Comparison of ENCODE assay signal across 9 cellular contexts in genomic region chr21:33544451-33544850, GRCh38. TPM values are rescaled to one million over a fixed set of nuclear protein-coding genes. Genes with fewer than 3 reads are reported as not detected.
DNase-seq lines count a peak whose midpoint lies in the region; ATAC-seq and TF ChIP-seq lines count a peak whose summit lies in the region.
"Had no signal": no experiment of that assay in that cellular context is flagged by ENCODE, and none has a peak within 500 bp of the region (broad histone marks: within the 10 kb centered on the region; RNA-seq: fewer than 3 reads in every experiment).

No MANE protein-coding gene starts in this region.

- intact Hi-C loops in lower leg skin (cut with DNase I; ENCODE audit: low total_unique reads): no loop called here

- no peaks in the 10 kb centered on the region for H3K79me1 ChIP-seq in mesenchymal stem cell (replicated peaks; ENCODE audit: low read length, poor library complexity, severe bottlenecking)

- no peak overlapping the region for H2BK120ac ChIP-seq in mesenchymal stem cell (ENCODE audit: low read depth, low read length)

- no peak overlapping the region for H2BK12ac ChIP-seq in mesenchymal stem cell (ENCODE audit: low read length in 2 of 2)

- no peak for TF ChIP-seq POLR2A in lower leg skin (IDR thresholded peaks at IDR 0.05)

- no peak overlapping the region for H3K23ac ChIP-seq in mesenchymal stem cell (ENCODE audit: low read length in 2 of 2)

- H3K27ac Mint-ChIP-seq in activated naive CD4-positive, alpha-beta T cell treated with anti-CD3 and anti-CD28 coated beads, Interleukin-2, amount 50 U/mL, for 24 hours: peak overlapping the region; percentile 100

- H2BK5ac ChIP-seq in mesenchymal stem cell (ENCODE audit: low read depth, low read length, poor library complexity, severe bottlenecking): no peak overlapping the region

- no peak overlapping the region for H3K4ac ChIP-seq in mesenchymal stem cell (ENCODE audit: low read depth in 1 of 2, low read length in 2 of 2)

- H4K91ac ChIP-seq in mesenchymal stem cell (ENCODE audit: low read length): no peak overlapping the region

- peak overlapping the region; percentile 100 for H3K9ac ChIP-seq in mesenchymal stem cell (ENCODE audit: low read length)

- no peak overlapping the region for H4K8ac ChIP-seq in mesenchymal stem cell (ENCODE audit: low read length)

- in situ Hi-C loops in astrocyte of the spinal cord (cut with HindIII; ENCODE audit: low sequenced_read_pairs): no loop called here

- peak overlapping the region; percentile 43 for H3K4me2 ChIP-seq in mesenchymal stem cell (ENCODE audit: low read length, poor library complexity, severe bottlenecking)

- DNase-seq in activated naive CD4-positive, alpha-beta T cell (lab: John Stamatoyannopoulos, UW): no peak
- DNase-seq in astrocyte of the spinal cord (ENCODE audit: low read depth, low spot score): no peak
- DNase-seq in mesenchymal stem cell: no peak
- no peak for DNase-seq in lower leg skin (ENCODE audit: low spot score in 2 of 2)

- no peak overlapping the region for H2AFZ ChIP-seq in mesenchymal stem cell (ENCODE audit: low read depth, low read length)

- no peak for TF ChIP-seq CTCF in astrocyte of the spinal cord (IDR thresholded peaks at IDR 0.05; ENCODE audit: low read depth, low read length)
- TF ChIP-seq CTCF in lower leg skin (IDR thresholded peaks at IDR 0.05): no peak

- H3K4me1 Mint-ChIP-seq in activated naive CD4-positive, alpha-beta T cell treated with anti-CD3 and anti-CD28 coated beads, Interleukin-2, amount 50 U/mL, for 24 hours: peaks cover 41% of the 10 kb centered on the region

- no peaks in the 10 kb centered on the region for H3K27me3 Mint-ChIP-seq in activated naive CD4-positive, alpha-beta T cell treated with anti-CD3 and anti-CD28 coated beads, Interleukin-2, amount 50 U/mL, for 24 hours

- H3K27me3 ChIP-seq in mesenchymal stem cell (ENCODE audit: control insufficient read depth in 1 of 2, insufficient read depth in 1 of 2, low read length in 2 of 2): no peaks in the 10 kb centered on the region

- H2AK5ac ChIP-seq in mesenchymal stem cell (ENCODE audit: low read length, severe bottlenecking): no peak overlapping the region

- no peaks in the 10 kb centered on the region for H3K9me3 Mint-ChIP-seq in activated naive CD4-positive, alpha-beta T cell treated with anti-CD3 and anti-CD28 coated beads, Interleukin-2, amount 50 U/mL, for 24 hours

- H3K14ac ChIP-seq in mesenchymal stem cell (ENCODE audit: low read length in 2 of 2): no peak overlapping the region

- H3K36me3 ChIP-seq in mesenchymal stem cell (ENCODE audit: control insufficient read depth in 1 of 2, insufficient read depth in 2 of 2, low read depth in 1 of 2, low read length in 2 of 2) (peaks cover 6 to 30% of the 10 kb centered on the region in 2 experiments), urinary bladder (ENCODE audit: insufficient read depth) (no peaks in the 10 kb centered on the region)

- H3K9me3 ChIP-seq in mesenchymal stem cell (ENCODE audit: control insufficient read depth, low read length): no peaks in the 10 kb centered on the region

- H3K36me3 Mint-ChIP-seq in activated naive CD4-positive, alpha-beta T cell treated with anti-CD3 and anti-CD28 coated beads, Interleukin-2, amount 50 U/mL, for 24 hours: peaks cover 13% of the 10 kb centered on the region

- peak overlapping the region; percentile 97 for H3K4me3 Mint-ChIP-seq in activated naive CD4-positive, alpha-beta T cell treated with anti-CD3 and anti-CD28 coated beads, Interleukin-2, amount 50 U/mL, for 24 hours

- no peak for ATAC-seq in GM21723 (IDR thresholded peaks at IDR 0.05; ENCODE audit: unreplicated experiment)
- no peak for ATAC-seq in GM19455 (IDR thresholded peaks at IDR 0.05; ENCODE audit: unreplicated experiment)
- ATAC-seq: activated CD4-positive, CD25-positive, alpha-beta regulatory T cell treated with anti-CD3 and anti-CD28 coated beads, Interleukin-2, amount 50 U/mL, for 24 hours had no signal

- WGBS in mesenchymal stem cell: no CpG with 5 or more reads among the region's 5 CpGs
- 15% methylated on average over 5 of the region's 5 CpGs for WGBS in urinary bladder
- WGBS in lower leg skin, 2 donors: 5 to 7% methylated on average over 5 of the region's 5 CpGs

- H2BK15ac ChIP-seq in mesenchymal stem cell (ENCODE audit: low read depth, poor library complexity, severe bottlenecking): no peak overlapping the region

- H3K18ac ChIP-seq in mesenchymal stem cell (ENCODE audit: low read depth in 1 of 2, low read length in 2 of 2): no peak overlapping the region

- no peak overlapping the region for H3K27ac ChIP-seq in mesenchymal stem cell (ENCODE audit: low read length, poor library complexity, severe bottlenecking)
- H3K27ac ChIP-seq in urinary bladder (ENCODE audit: low read depth): no peak overlapping the region

- H3K4me3 ChIP-seq in astrocyte of the spinal cord (ENCODE audit: low read depth, low read length) (peak overlapping the region; percentile 89), mesenchymal stem cell (ENCODE audit: insufficient read depth in 1 of 2, low read depth in 1 of 2, low read length in 2 of 2) (peak overlapping the region in 1 of 2 experiments; percentile 98), urinary bladder (ENCODE audit: low read depth, low read length) (peak overlapping the region; percentile 77), lower leg skin (ENCODE audit: low read depth, poor library complexity, severe bottlenecking) (no peak overlapping the region)

- H3K4me1 ChIP-seq in mesenchymal stem cell (ENCODE audit: control insufficient read depth, insufficient read depth, low read depth, low read length) (peaks cover 3% of the 10 kb centered on the region), urinary bladder (ENCODE audit: insufficient read depth) (no peaks in the 10 kb centered on the region)

RNA-seq across cellular contexts. Expression of gene SON, which starts 1.6 kb away (rescaled TPM):
- 84.8 TPM for polyA plus RNA-seq in mesenchymal stem cell (2013, experiment 1 of 2)
- 81.3 TPM for polyA plus RNA-seq in mesenchymal stem cell (2013, experiment 2 of 2)
- total RNA-seq in urinary bladder (394 TPM), lower leg skin (100 to 1,000 TPM; 199 to 314 (median 256) TPM)
- 115 TPM for polyA plus RNA-seq in urinary bladder

RNA-seq across cellular contexts. Expression of gene GART, which starts 2.5 kb away (rescaled TPM):
- polyA plus RNA-seq in mesenchymal stem cell (2013, experiment 1 of 2): 37.6 TPM
- polyA plus RNA-seq in mesenchymal stem cell (2013, experiment 2 of 2): 37.6 TPM
- 55.7 TPM for total RNA-seq in urinary bladder
- polyA plus RNA-seq in urinary bladder: 27.3 TPM
- total RNA-seq in lower leg skin: 10 to 100 TPM; 44.8 to 62.4 (median 57.3) TPM

RNA-seq across cellular contexts. Expression of gene DONSON, which starts 44.0 kb away (rescaled TPM):
- polyA plus RNA-seq in mesenchymal stem cell (2013, experiment 1 of 2): 11.2 TPM
- 11.9 TPM for polyA plus RNA-seq in mesenchymal stem cell (2013, experiment 2 of 2)
- total RNA-seq in urinary bladder (28.7 TPM), lower leg skin (10 to 100 TPM in 1 of 4 donors, 1 to 10 TPM in 3; 6.2 to 14.4 (median 7.0) TPM)
- 6.0 TPM for polyA plus RNA-seq in urinary bladder

RNA-seq across cellular contexts. Expression of gene DNAJC28, which starts 52.9 kb away (rescaled TPM):
- polyA plus RNA-seq in mesenchymal stem cell (2013, experiment 1 of 2): 1.9 TPM
- 2.1 TPM for polyA plus RNA-seq in mesenchymal stem cell (2013, experiment 2 of 2)
- total RNA-seq in urinary bladder: 2.7 TPM
- 1.2 TPM for polyA plus RNA-seq in urinary bladder
- 1 to 10 TPM in 1 of 4 donors, under 1 TPM in 3; 0.08 to 2.3 (median 0.40) TPM for total RNA-seq in lower leg skin
